In genomic region chr18:75210274-75211001, GRCh38 we compare ENCODE assay signal across 1 cellular context.
TF ChIP-seq lines count a peak whose summit lies in the region.

A gene with protein sequence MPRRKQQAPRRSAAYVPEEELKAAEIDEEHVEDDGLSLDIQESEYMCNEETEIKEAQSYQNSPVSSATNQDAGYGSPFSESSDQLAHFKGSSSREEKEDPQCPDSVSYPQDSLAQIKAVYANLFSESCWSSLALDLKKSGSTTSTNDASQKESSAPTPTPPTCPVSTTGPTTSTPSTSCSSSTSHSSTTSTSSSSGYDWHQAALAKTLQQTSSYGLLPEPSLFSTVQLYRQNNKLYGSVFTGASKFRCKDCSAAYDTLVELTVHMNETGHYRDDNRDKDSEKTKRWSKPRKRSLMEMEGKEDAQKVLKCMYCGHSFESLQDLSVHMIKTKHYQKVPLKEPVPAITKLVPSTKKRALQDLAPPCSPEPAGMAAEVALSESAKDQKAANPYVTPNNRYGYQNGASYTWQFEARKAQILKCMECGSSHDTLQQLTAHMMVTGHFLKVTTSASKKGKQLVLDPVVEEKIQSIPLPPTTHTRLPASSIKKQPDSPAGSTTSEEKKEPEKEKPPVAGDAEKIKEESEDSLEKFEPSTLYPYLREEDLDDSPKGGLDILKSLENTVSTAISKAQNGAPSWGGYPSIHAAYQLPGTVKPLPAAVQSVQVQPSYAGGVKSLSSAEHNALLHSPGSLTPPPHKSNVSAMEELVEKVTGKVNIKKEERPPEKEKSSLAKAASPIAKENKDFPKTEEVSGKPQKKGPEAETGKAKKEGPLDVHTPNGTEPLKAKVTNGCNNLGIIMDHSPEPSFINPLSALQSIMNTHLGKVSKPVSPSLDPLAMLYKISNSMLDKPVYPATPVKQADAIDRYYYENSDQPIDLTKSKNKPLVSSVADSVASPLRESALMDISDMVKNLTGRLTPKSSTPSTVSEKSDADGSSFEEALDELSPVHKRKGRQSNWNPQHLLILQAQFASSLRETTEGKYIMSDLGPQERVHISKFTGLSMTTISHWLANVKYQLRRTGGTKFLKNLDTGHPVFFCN (N-terminal part only) (plus strand): TSS chr18:75210797. CDS start chr18:75211877, 1,080 bp downstream.

TF ChIP-seq in K562, 482 proteins besides CTCF, POLR2A, EP300 and RAD21 (continued from another document):
- TF ChIP-seq MLLT1 (IDR thresholded peaks at IDR 0.05) (peak in 1 of 2 experiments; percentile 100; a peak in 2 of 4 replicates), CBX8 (IDR thresholded peaks at IDR 0.05; ENCODE audit: borderline replicate concordance, extremely low read depth, low read depth, low read length, poor library complexity, severe bottlenecking) (no peak), TEAD2 (tag; IDR thresholded peaks at IDR 0.05) (no peak), NR1H2 (CRISPR knock-in tag; IDR thresholded peaks at IDR 0.05) (no peak), ETV1 (tag; conservative IDR thresholded peaks at IDR 0.05; ENCODE audit: low read depth) (no peak), ZNF764 (CRISPR knock-in tag; IDR thresholded peaks at IDR 0.05; ENCODE audit: low read depth) (no peak), FOS (IDR thresholded peaks at IDR 0.05; ENCODE audit: extremely low read depth, insufficient read length) (no peak), ZNF23 (CRISPR knock-in tag; IDR thresholded peaks at IDR 0.05) (no peak), HNRNPLL (IDR thresholded peaks at IDR 0.05; ENCODE audit: low read depth, low read length, poor library complexity, severe bottlenecking) (no peak), ZNF445 (CRISPR knock-in tag; IDR thresholded peaks at IDR 0.05; ENCODE audit: low read depth) (no peak), ZNF436 (CRISPR knock-in tag; IDR thresholded peaks at IDR 0.05) (no peak), EP400 (IDR thresholded peaks at IDR 0.05) (peak; percentile 33; the same call in 1 of the 2 replicates), BRD9 (IDR thresholded peaks at IDR 0.05; ENCODE audit: low read depth, partially characterized antibody) (no peak), MAZ (CRISPR knock-in tag; conservative IDR thresholded peaks at IDR 0.05 in 1 of 2, IDR thresholded peaks at IDR 0.05 in 1 of 2) (0 out of 4 replicates have a peak, but pooled peaks of 1 of the 2 experiments have one; percentile 4), POLR2B (IDR thresholded peaks at IDR 0.05; ENCODE audit: low read depth, partially characterized antibody) (no peak)
- TF ChIP-seq, protein P1, sequence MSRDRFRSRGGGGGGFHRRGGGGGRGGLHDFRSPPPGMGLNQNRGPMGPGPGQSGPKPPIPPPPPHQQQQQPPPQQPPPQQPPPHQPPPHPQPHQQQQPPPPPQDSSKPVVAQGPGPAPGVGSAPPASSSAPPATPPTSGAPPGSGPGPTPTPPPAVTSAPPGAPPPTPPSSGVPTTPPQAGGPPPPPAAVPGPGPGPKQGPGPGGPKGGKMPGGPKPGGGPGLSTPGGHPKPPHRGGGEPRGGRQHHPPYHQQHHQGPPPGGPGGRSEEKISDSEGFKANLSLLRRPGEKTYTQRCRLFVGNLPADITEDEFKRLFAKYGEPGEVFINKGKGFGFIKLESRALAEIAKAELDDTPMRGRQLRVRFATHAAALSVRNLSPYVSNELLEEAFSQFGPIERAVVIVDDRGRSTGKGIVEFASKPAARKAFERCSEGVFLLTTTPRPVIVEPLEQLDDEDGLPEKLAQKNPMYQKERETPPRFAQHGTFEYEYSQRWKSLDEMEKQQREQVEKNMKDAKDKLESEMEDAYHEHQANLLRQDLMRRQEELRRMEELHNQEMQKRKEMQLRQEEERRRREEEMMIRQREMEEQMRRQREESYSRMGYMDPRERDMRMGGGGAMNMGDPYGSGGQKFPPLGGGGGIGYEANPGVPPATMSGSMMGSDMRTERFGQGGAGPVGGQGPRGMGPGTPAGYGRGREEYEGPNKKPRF (IDR thresholded peaks at IDR 0.05; ENCODE audit: low read depth, low read length), result no peak
- TF ChIP-seq, protein P2, sequence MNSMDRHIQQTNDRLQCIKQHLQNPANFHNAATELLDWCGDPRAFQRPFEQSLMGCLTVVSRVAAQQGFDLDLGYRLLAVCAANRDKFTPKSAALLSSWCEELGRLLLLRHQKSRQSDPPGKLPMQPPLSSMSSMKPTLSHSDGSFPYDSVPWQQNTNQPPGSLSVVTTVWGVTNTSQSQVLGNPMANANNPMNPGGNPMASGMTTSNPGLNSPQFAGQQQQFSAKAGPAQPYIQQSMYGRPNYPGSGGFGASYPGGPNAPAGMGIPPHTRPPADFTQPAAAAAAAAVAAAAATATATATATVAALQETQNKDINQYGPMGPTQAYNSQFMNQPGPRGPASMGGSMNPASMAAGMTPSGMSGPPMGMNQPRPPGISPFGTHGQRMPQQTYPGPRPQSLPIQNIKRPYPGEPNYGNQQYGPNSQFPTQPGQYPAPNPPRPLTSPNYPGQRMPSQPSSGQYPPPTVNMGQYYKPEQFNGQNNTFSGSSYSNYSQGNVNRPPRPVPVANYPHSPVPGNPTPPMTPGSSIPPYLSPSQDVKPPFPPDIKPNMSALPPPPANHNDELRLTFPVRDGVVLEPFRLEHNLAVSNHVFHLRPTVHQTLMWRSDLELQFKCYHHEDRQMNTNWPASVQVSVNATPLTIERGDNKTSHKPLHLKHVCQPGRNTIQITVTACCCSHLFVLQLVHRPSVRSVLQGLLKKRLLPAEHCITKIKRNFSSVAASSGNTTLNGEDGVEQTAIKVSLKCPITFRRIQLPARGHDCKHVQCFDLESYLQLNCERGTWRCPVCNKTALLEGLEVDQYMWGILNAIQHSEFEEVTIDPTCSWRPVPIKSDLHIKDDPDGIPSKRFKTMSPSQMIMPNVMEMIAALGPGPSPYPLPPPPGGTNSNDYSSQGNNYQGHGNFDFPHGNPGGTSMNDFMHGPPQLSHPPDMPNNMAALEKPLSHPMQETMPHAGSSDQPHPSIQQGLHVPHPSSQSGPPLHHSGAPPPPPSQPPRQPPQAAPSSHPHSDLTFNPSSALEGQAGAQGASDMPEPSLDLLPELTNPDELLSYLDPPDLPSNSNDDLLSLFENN (IDR thresholded peaks at IDR 0.05; ENCODE audit: low read depth in 2 of 2, low read length in 2 of 2), result peak in 1 of 2 experiments; percentile 87; a peak in 2 of 4 replicates
- TF ChIP-seq, protein P3, sequence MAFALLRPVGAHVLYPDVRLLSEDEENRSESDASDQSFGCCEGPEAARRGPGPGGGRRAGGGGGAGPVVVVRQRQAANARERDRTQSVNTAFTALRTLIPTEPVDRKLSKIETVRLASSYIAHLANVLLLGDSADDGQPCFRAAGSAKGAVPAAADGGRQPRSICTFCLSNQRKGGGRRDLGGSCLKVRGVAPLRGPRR (CRISPR knock-in tag; IDR thresholded peaks at IDR 0.05), result no peak
- TF ChIP-seq, protein P4, sequence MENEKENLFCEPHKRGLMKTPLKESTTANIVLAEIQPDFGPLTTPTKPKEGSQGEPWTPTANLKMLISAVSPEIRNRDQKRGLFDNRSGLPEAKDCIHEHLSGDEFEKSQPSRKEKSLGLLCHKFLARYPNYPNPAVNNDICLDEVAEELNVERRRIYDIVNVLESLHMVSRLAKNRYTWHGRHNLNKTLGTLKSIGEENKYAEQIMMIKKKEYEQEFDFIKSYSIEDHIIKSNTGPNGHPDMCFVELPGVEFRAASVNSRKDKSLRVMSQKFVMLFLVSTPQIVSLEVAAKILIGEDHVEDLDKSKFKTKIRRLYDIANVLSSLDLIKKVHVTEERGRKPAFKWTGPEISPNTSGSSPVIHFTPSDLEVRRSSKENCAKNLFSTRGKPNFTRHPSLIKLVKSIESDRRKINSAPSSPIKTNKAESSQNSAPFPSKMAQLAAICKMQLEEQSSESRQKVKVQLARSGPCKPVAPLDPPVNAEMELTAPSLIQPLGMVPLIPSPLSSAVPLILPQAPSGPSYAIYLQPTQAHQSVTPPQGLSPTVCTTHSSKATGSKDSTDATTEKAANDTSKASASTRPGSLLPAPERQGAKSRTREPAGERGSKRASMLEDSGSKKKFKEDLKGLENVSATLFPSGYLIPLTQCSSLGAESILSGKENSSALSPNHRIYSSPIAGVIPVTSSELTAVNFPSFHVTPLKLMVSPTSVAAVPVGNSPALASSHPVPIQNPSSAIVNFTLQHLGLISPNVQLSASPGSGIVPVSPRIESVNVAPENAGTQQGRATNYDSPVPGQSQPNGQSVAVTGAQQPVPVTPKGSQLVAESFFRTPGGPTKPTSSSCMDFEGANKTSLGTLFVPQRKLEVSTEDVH (IDR thresholded peaks at IDR 0.05; ENCODE audit: low read depth, partially characterized antibody), result no peak
